ENCODE assay signal across 15 cellular contexts in genomic region chr3:15007681-15008141, GRCh38. TPM values are rescaled to one million over a fixed set of nuclear protein-coding genes. Genes with fewer than 3 reads are reported as not detected.
DNase-seq lines count a peak whose midpoint lies in the region; ATAC-seq and TF ChIP-seq lines count a peak whose summit lies in the region.
"Had no signal": no experiment of that assay in that cellular context is flagged by ENCODE, and none has a peak within 500 bp of the region (broad histone marks: within the 10 kb centered on the region; RNA-seq: fewer than 3 reads in every experiment).

No MANE protein-coding gene starts in this region.

- H3K36me3 Mint-ChIP-seq in effector memory CD8-positive, alpha-beta T cell (ENCODE audit: insufficient read depth): peaks cover 73% of the 10 kb centered on the region
- peaks cover 23% of the 10 kb centered on the region for H3K36me3 Mint-ChIP-seq in neural crest cell (ENCODE audit: low read depth)

- H3K4me3 Mint-ChIP-seq in effector memory CD8-positive, alpha-beta T cell: no peak overlapping the region
- no peak overlapping the region for H3K4me3 Mint-ChIP-seq in neural crest cell
- H3K4me3 Mint-ChIP-seq: brain had no signal

- no peak for ATAC-seq in effector memory CD8-positive, alpha-beta T cell (replicated peaks)
- ATAC-seq in GM18502 (IDR thresholded peaks at IDR 0.05; ENCODE audit: poor library complexity, unreplicated experiment) (no peak), HG02678 (IDR thresholded peaks at IDR 0.05; ENCODE audit: unreplicated experiment) (no peak)
- ATAC-seq: left colon had no signal

- H3K27me3 Mint-ChIP-seq in effector memory CD8-positive, alpha-beta T cell: no peaks in the 10 kb centered on the region
- no peaks in the 10 kb centered on the region for H3K27me3 Mint-ChIP-seq in neural crest cell (ENCODE audit: low read depth)

- peak overlapping the region; percentile 38 to 44 for H3K27ac Mint-ChIP-seq in effector memory CD8-positive, alpha-beta T cell
- peak overlapping the region; percentile 69 for H3K27ac Mint-ChIP-seq in neural crest cell (ENCODE audit: unreplicated experiment)

- H3K4me1 Mint-ChIP-seq in effector memory CD8-positive, alpha-beta T cell (ENCODE audit: low read depth in 2 of 2): peaks cover 6 to 10% of the 10 kb centered on the region in 2 donors
- H3K4me1 Mint-ChIP-seq in neural crest cell: peaks cover 4% of the 10 kb centered on the region
- H3K4me1 Mint-ChIP-seq: brain had no signal

- DNase-seq in DMS53 (lab: John Stamatoyannopoulos, UW) (peak; percentile 57), NCI-H510A (lab: John Stamatoyannopoulos, UW) (peak; percentile 14), neural crest cell (ENCODE audit: low read depth, low spot score) (no peak), CD1c-positive myeloid dendritic cell (ENCODE audit: extremely low spot score) (no peak)
- DNase-seq in effector memory CD8-positive, alpha-beta T cell: no peak
- DNase-seq in stimulated activated CD4-positive, alpha-beta T cell treated with anti-CD3 and anti-CD28 coated beads, Interleukin-4, amount 100 ng/mL, for 24 hours: no peak
- DNase-seq: esophagus squamous epithelium, left colon, NCI-H1694, ovary, PC-9, testis had no signal

- TF ChIP-seq CTCF in neural crest cell (conservative IDR thresholded peaks at IDR 0.05): no peak

- H3K9me3 Mint-ChIP-seq in effector memory CD8-positive, alpha-beta T cell: no peaks in the 10 kb centered on the region
- H3K9me3 Mint-ChIP-seq in neural crest cell: no peaks in the 10 kb centered on the region

RNA-seq across cellular contexts. Expression of gene MRPS25, which starts 57.4 kb away (rescaled TPM):
- 60.9 and 62.0 TPM in 2 replicates for total RNA-seq in neural crest cell

Comparison
In these comparisons a context has a peak if more than half of its experiments do, and no peak if none do; other contexts are left out.
1. DNase-seq: peak in DMS53 (single experiment) and NCI-H510A (single experiment); none in effector memory CD8-positive, alpha-beta T cell (0 of 3), neural crest cell (single experiment), CD1c-positive myeloid dendritic cell (single experiment) and stimulated activated CD4-positive, alpha-beta T cell treated with anti-CD3 and anti-CD28 coated beads, Interleukin-4, amount 100 ng/mL, for 24 hours (single experiment).